In the genomic region with DNA sequence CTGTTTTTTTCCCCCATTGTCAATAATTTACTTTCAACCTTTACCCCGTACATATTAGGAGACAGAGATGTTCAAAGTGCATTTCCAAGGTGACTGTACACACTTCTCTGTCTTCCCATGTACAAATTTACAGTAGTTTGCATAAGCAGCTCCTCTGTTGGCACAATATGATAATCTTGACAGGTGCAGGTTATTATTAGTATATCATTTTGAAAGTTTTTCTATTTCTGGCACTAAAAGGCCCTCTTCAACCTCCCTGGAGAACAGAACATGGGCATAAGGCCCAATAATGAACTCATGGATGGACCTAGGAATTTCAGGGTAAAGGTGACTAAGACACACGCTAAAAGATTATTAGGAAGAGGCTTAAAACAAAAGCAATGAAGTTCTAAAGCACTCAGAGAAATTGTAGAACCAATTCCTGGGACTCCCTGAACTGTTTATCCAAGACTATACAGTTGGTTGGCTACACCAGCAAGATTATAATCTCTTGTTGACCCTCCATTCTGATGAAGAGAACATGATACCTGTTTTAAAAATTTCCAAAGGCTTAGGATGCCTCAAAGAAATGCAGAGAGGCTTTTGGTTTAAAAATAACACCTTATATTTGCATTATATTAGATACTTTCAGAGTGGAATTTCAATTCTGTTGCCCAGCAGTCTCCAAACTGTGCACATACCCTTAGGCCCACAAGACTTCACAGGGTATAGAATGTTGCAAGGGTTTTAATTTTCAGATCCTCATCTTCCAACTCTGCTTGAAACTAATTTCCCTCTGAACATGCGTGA, we compare ENCODE assay signal across 8 cellular contexts. TPM values are rescaled to one million over a fixed set of nuclear protein-coding genes. Genes with fewer than 3 reads are reported as not detected.
A peak's percentile ranks its signal among the peaks of the same experiment; 100 is the strongest.
DNase-seq lines count a peak whose midpoint lies in the region; ATAC-seq and TF ChIP-seq lines count a peak whose summit lies in the region.

No MANE protein-coding gene starts in this region.

- no peak overlapping the region for H3K23ac ChIP-seq in mesenchymal stem cell (ENCODE audit: low read length in 2 of 2)

- no peak overlapping the region for H3K18ac ChIP-seq in mesenchymal stem cell (ENCODE audit: low read depth in 1 of 2, low read length in 2 of 2)

- peaks cover 6% of the 10 kb centered on the region for H3K79me1 ChIP-seq in mesenchymal stem cell (replicated peaks; ENCODE audit: low read length, poor library complexity, severe bottlenecking)

- no peak for TF ChIP-seq CTCF in GM12864 (IDR thresholded peaks at IDR 0.05; ENCODE audit: low read depth, low read length, missing control alignments)
- no peak for TF ChIP-seq CTCF in HL-60 (IDR thresholded peaks at IDR 0.05; ENCODE audit: insufficient read depth, low read length)
- no peak for TF ChIP-seq CTCF in breast epithelium (IDR thresholded peaks at IDR 0.05)
- no peak for TF ChIP-seq CTCF in foreskin keratinocyte (conservative IDR thresholded peaks at IDR 0.05)
- no peak for TF ChIP-seq CTCF in mucosa of descending colon (IDR thresholded peaks at IDR 0.05)

- no peak overlapping the region for H4K8ac ChIP-seq in mesenchymal stem cell (ENCODE audit: low read length)

- DNase-seq in GM12864 (ENCODE audit: low read depth) (no peak), HL-60 (ENCODE audit: low read depth in 1 of 2, low spot score in 1 of 2) (peak in 1 of 2 experiments; percentile 12), breast epithelium (ENCODE audit: low spot score in 2 of 2) (no peak), mesenchymal stem cell (no peak), foreskin keratinocyte (no peak), mucosa of descending colon (no peak), A172 (ENCODE audit: low spot score) (no peak)

- H2BK5ac ChIP-seq in mesenchymal stem cell (ENCODE audit: low read depth, low read length, poor library complexity, severe bottlenecking), result no peak overlapping the region

- peak overlapping the region; percentile 87 for H3K9ac ChIP-seq in mesenchymal stem cell (ENCODE audit: low read length)

- H3K9me3 ChIP-seq in breast epithelium (no peaks in the 10 kb centered on the region), mesenchymal stem cell (ENCODE audit: control insufficient read depth, low read length) (no peaks in the 10 kb centered on the region), mucosa of descending colon (no peaks in the 10 kb centered on the region)

- H3K14ac ChIP-seq in mesenchymal stem cell (ENCODE audit: low read length in 2 of 2), result no peak overlapping the region

- peak overlapping the region; percentile 88; the same call in 1 of the 2 replicates for H3K4me3 ChIP-seq in GM12864 (ENCODE audit: low read depth, low read length)
- peak overlapping the region; percentile 83 for H3K4me3 ChIP-seq in HL-60 (replicated peaks; ENCODE audit: insufficient read depth, low read length)
- H3K4me3 ChIP-seq in breast epithelium, result peak overlapping the region in 2 of 3 donors; percentile 84
- peak overlapping the region in 1 of 2 experiments; percentile 80 for H3K4me3 ChIP-seq in mesenchymal stem cell (ENCODE audit: insufficient read depth in 1 of 2, low read depth in 1 of 2, low read length in 2 of 2)
- H3K4me3 ChIP-seq in mucosa of descending colon, result no peak overlapping the region

- no peak overlapping the region for H3K4me2 ChIP-seq in mesenchymal stem cell (ENCODE audit: low read length, poor library complexity, severe bottlenecking)

- 93% methylated on average over 3 of the region's 3 CpGs for WGBS in mesenchymal stem cell

- H4K91ac ChIP-seq in mesenchymal stem cell (ENCODE audit: low read length), result no peak overlapping the region

- H3K27me3 ChIP-seq in HL-60 (ENCODE audit: insufficient read depth, poor library complexity, severe bottlenecking), result no peaks in the 10 kb centered on the region
- H3K27me3 ChIP-seq in breast epithelium, result no peaks in the 10 kb centered on the region
- H3K27me3 ChIP-seq in mesenchymal stem cell (ENCODE audit: control insufficient read depth in 1 of 2, insufficient read depth in 1 of 2, low read length in 2 of 2), result no peaks in the 10 kb centered on the region
- no peaks in the 10 kb centered on the region for H3K27me3 ChIP-seq in foreskin keratinocyte

- H2BK15ac ChIP-seq in mesenchymal stem cell (ENCODE audit: low read depth, poor library complexity, severe bottlenecking), result no peak overlapping the region

- no peak overlapping the region for H2AFZ ChIP-seq in mesenchymal stem cell (ENCODE audit: low read depth, low read length)

- intact Hi-C loops in breast epithelium (cut with DNase I; ENCODE audit: low total_unique reads), result no loop called here
- intact Hi-C loops in mucosa of descending colon (cut with DNase I, micrococcal nuclease), result no loop called here

- no peak for TF ChIP-seq POLR2A in breast epithelium (IDR thresholded peaks at IDR 0.05)

- no peak overlapping the region for H2BK12ac ChIP-seq in mesenchymal stem cell (ENCODE audit: low read length in 2 of 2)

- ATAC-seq in foreskin keratinocyte, result no peak
- ATAC-seq in mucosa of descending colon, result no peak
- no peak for ATAC-seq in HG03460 (IDR thresholded peaks at IDR 0.05; ENCODE audit: unreplicated experiment)

- H3K4me1 ChIP-seq in breast epithelium, result peaks cover 0 to 6% of the 10 kb centered on the region in 2 donors
- peaks cover 6% of the 10 kb centered on the region for H3K4me1 ChIP-seq in mesenchymal stem cell (ENCODE audit: control insufficient read depth, insufficient read depth, low read depth, low read length)
- peaks cover 23% of the 10 kb centered on the region for H3K4me1 ChIP-seq in foreskin keratinocyte
- no peaks in the 10 kb centered on the region for H3K4me1 ChIP-seq in mucosa of descending colon (ENCODE audit: low read depth)

- H2AK5ac ChIP-seq in mesenchymal stem cell (ENCODE audit: low read length, severe bottlenecking), result no peak overlapping the region

- H2BK120ac ChIP-seq in mesenchymal stem cell (ENCODE audit: low read depth, low read length), result no peak overlapping the region

- peak overlapping the region; percentile 91 for H3K27ac ChIP-seq in HL-60 (replicated peaks)
- peak overlapping the region; percentile 98 for H3K27ac ChIP-seq in breast epithelium
- no peak overlapping the region for H3K27ac ChIP-seq in mesenchymal stem cell (ENCODE audit: low read length, poor library complexity, severe bottlenecking)
- H3K27ac ChIP-seq in foreskin keratinocyte, result no peak overlapping the region

- H3K36me3 ChIP-seq in breast epithelium (no peaks in the 10 kb centered on the region), mesenchymal stem cell (ENCODE audit: control insufficient read depth in 1 of 2, insufficient read depth in 2 of 2, low read depth in 1 of 2, low read length in 2 of 2) (no peaks in the 10 kb centered on the region), mucosa of descending colon (ENCODE audit: low read depth) (no peaks in the 10 kb centered on the region)

- H3K4ac ChIP-seq in mesenchymal stem cell (ENCODE audit: low read depth in 1 of 2, low read length in 2 of 2), result no peak overlapping the region

RNA-seq across cellular contexts. Expression of a gene that starts 1.1 kb away (rescaled TPM):
- total RNA-seq in breast epithelium (10 to 100 TPM; 43.0 to 53.6 (median 44.2) TPM), foreskin keratinocyte (48.8 and 50.5 TPM in 2 replicates), mucosa of descending colon (10 to 100 TPM; 18.5 to 21.5 (median 21.0) TPM)
- 35.6 TPM for polyA plus RNA-seq in mesenchymal stem cell (2013, experiment 1 of 2)
- 37.8 TPM for polyA plus RNA-seq in mesenchymal stem cell (2013, experiment 2 of 2)
- 43.5 and 52.5 TPM in 2 replicates for polyA plus RNA-seq in foreskin keratinocyte
- 38.3 and 73.0 TPM in 2 replicates for total RNA-seq in A172 (2014; rRNA removed; shearing (Covaris generic))

Comparison
In these comparisons a context has a peak if more than half of its experiments do, and no peak if none do; other contexts are left out.
1. H3K27ac ChIP-seq: peak in HL-60 (single experiment) and breast epithelium (2 of 2); none in mesenchymal stem cell (single experiment) and foreskin keratinocyte (single experiment).